Comparison of ENCODE assay signal across 26 cellular contexts in the genomic region with DNA sequence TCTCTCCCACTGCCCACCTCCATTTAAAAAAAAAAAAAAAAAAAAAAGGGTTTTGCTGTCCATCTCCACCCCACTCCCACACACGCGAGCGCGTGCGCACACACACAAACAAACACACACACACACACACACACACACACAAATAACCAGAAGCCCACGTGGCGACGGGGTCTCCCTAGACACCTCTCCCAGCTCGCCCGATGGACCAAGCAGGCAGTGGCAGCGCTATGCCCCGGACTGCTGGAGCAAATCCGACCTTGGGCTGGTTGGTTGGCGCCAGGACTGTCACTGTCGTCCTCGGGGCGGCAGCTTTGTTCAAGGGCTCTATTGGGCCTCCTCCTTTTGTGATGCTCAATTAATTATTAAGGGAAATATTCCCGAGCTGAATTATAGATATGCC. TPM values are rescaled to one million over a fixed set of nuclear protein-coding genes. Genes with fewer than 3 reads are reported as not detected.
DNase-seq lines count a peak whose midpoint lies in the region; TF ChIP-seq lines count a peak whose summit lies in the region.
"Had no signal": no experiment of that assay in that cellular context is flagged by ENCODE, and none has a peak within 500 bp of the region (broad histone marks: within the 10 kb centered on the region; RNA-seq: fewer than 3 reads in every experiment).

No MANE protein-coding gene starts in this region.

- CTCF ChIA-PET in GM10248 (lab: Yijun Ruan, JAX) (interaction anchor here (1.0 to 1.1 kb wide), 2 partner anchors 9 to 11 kb away, joined by 3 read pairs; no protein-coding TSS in a partner anchor), MCF 10A (lab: Yijun Ruan, JAX) (no interaction called here)

- H3K36me3 Mint-ChIP-seq in H9 (ENCODE audit: insufficient read depth in 1 of 3, low read depth in 3 of 3): 0 out of 7 replicates have a peak, but pooled peaks cover 0 to 1% (median 0%) of the 10 kb centered on the region in 3 experiments
- H3K36me3 Mint-ChIP-seq in glutamatergic neuron (ENCODE audit: unreplicated experiment): no peaks in the 10 kb centered on the region
- H3K36me3 Mint-ChIP-seq in neural progenitor cell: no peaks in the 10 kb centered on the region
- no peaks in the 10 kb centered on the region for H3K36me3 Mint-ChIP-seq in MCF 10A (ENCODE audit: insufficient read depth, unreplicated experiment)
- H3K36me3 Mint-ChIP-seq: CD4-positive, CD25-positive, alpha-beta regulatory T cell had no signal

- no peak overlapping the region for H3K56ac ChIP-seq in H9 (ENCODE audit: insufficient read length, low read depth, low read length)

- H3F3A ChIP-seq in neural progenitor cell (ENCODE audit: low read depth): peaks cover 12% of the 10 kb centered on the region

- H3K9me3 Mint-ChIP-seq in H9 (peaks cover 0 to 8% of the 10 kb centered on the region in 2 experiments; a peak in 4 of 5 replicates), glutamatergic neuron (ENCODE audit: unreplicated experiment) (peaks cover 4% of the 10 kb centered on the region), neural progenitor cell (peaks cover 3% of the 10 kb centered on the region), MCF 10A (ENCODE audit: unreplicated experiment) (no peaks in the 10 kb centered on the region)

- TF ChIP-seq CTCF in H9 (conservative IDR thresholded peaks at IDR 0.05) (no peak), glutamatergic neuron (IDR thresholded peaks at IDR 0.05; ENCODE audit: partially characterized antibody, unreplicated experiment) (no peak), neural progenitor cell (IDR thresholded peaks at IDR 0.05) (no peak), GM10248 (IDR thresholded peaks at IDR 0.05; ENCODE audit: control extremely low read depth, extremely low read depth, low read depth, missing control alignments) (no peak), MCF 10A (IDR thresholded peaks at IDR 0.05; ENCODE audit: unreplicated experiment) (no peak)

- no peak overlapping the region for H2BK120ac ChIP-seq in H9 (ENCODE audit: low read depth, low read length, poor library complexity, severe bottlenecking)

- H2BK12ac ChIP-seq in H9 (ENCODE audit: insufficient read length, low read depth, low read length): no peak overlapping the region

- no peak overlapping the region for H4K5ac ChIP-seq in H9 (ENCODE audit: insufficient read length, low read depth, low read length)

- POLR2A ChIA-PET in GM10248 (lab: Yijun Ruan, JAX) (no interaction called here), MCF 10A (lab: Yijun Ruan, JAX) (no interaction called here)

- H2AFZ ChIP-seq in H9 (ENCODE audit: low read length) (no peak overlapping the region), neural progenitor cell (replicated peaks) (no peak overlapping the region)
- H2AFZ ChIP-seq: PC-9 had no signal

- H3K14ac ChIP-seq in H9 (ENCODE audit: insufficient read depth, low read length): no peak overlapping the region

- no peak overlapping the region for H3K4me3 ChIP-seq in neural progenitor cell
- H3K4me3 ChIP-seq: BLaER1, GM12878, HAP-1, MG63, PC-9 had no signal

- no peaks in the 10 kb centered on the region for H3K79me2 ChIP-seq in H9 (ENCODE audit: insufficient read depth, low read length)
- H3K79me2 ChIP-seq in neural progenitor cell (ENCODE audit: low read depth): no peaks in the 10 kb centered on the region

- H3K9me3 ChIP-seq in H9 (ENCODE audit: control insufficient read depth, low read depth, low read length): no peaks in the 10 kb centered on the region
- no peaks in the 10 kb centered on the region for H3K9me3 ChIP-seq in neural progenitor cell (ENCODE audit: low read depth)
- H3K9me3 ChIP-seq: HAP-1, MG63, SK-N-SH had no signal

- no TSS peak for BruUV-seq in MCF 10A (replicated peaks; lab: Mats Ljungman, UMichigan)

- no peak overlapping the region for H3K23ac ChIP-seq in H9 (ENCODE audit: insufficient read length, low read depth, low read length)

- H4K20me1 ChIP-seq in H9 (ENCODE audit: control insufficient read depth, insufficient read depth, insufficient read length) (no peaks in the 10 kb centered on the region), neural progenitor cell (ENCODE audit: low read depth) (no peaks in the 10 kb centered on the region)
- H4K20me1 ChIP-seq: BLaER1 had no signal

- H2BK15ac ChIP-seq in H9 (ENCODE audit: low read depth, low read length): no peak overlapping the region

- H2BK20ac ChIP-seq in H9 (ENCODE audit: low read depth, low read length, poor library complexity, severe bottlenecking): no peak overlapping the region

- intact Hi-C loops in MCF 10A (cut with micrococcal nuclease): no loop called here

- no peak overlapping the region for H3K4ac ChIP-seq in H9 (ENCODE audit: low read depth, low read length)

- H3K4me2 ChIP-seq in H9 (ENCODE audit: insufficient read depth, insufficient read length, low read length): no peak overlapping the region
- H3K4me2 ChIP-seq in neural progenitor cell: no peak overlapping the region
- H3K4me2 ChIP-seq: BLaER1, PC-9, SK-N-SH had no signal

- no peak overlapping the region for H4K91ac ChIP-seq in H9 (ENCODE audit: insufficient read length, low read depth, low read length)

- peaks cover 5% of the 10 kb centered on the region for H3K23me2 ChIP-seq in H9 (ENCODE audit: insufficient read length, low read depth, low read length, poor library complexity, severe bottlenecking)

- WGBS in H9 (ENCODE audit: extremely low coverage, insufficient read length, low lambda C conversion rate): no CpG with 5 or more reads among the region's 18 CpGs

- H2BK5ac ChIP-seq in H9 (ENCODE audit: insufficient read length, low read length): no peak overlapping the region

- H3K9ac ChIP-seq in H9 (ENCODE audit: extremely low read depth, insufficient read length, low read length) (no peak overlapping the region), neural progenitor cell (no peak overlapping the region)
- H3K9ac ChIP-seq: BLaER1, SK-N-SH had no signal

- H3K4me1 Mint-ChIP-seq in H9 (peaks cover 6 to 8% of the 10 kb centered on the region in 2 experiments), glutamatergic neuron (ENCODE audit: low read depth, unreplicated experiment) (no peaks in the 10 kb centered on the region), neural progenitor cell (peaks cover 2% of the 10 kb centered on the region), MCF 10A (ENCODE audit: insufficient read depth, unreplicated experiment) (no peaks in the 10 kb centered on the region)
- H3K4me1 Mint-ChIP-seq: CD4-positive, CD25-positive, alpha-beta regulatory T cell had no signal

- H3K4me1 ChIP-seq in H9 (ENCODE audit: insufficient read depth, low read length): no peaks in the 10 kb centered on the region
- H3K4me1 ChIP-seq in neural progenitor cell: peaks cover 17% of the 10 kb centered on the region
- H3K4me1 ChIP-seq: BLaER1, HAP-1 had no signal

- H4K8ac ChIP-seq in H9 (replicated peaks; ENCODE audit: insufficient read length, low read depth, low read length): no peak overlapping the region

- H3K4me3 Mint-ChIP-seq in H9 (peak overlapping the region in 1 of 2 experiments; percentile 30; a peak in 1 of 5 replicates), glutamatergic neuron (ENCODE audit: unreplicated experiment) (peak overlapping the region; percentile 40), neural progenitor cell (peak overlapping the region; percentile 34), MCF 10A (ENCODE audit: unreplicated experiment) (no peak overlapping the region)
- H3K4me3 Mint-ChIP-seq: CD4-positive, CD25-positive, alpha-beta regulatory T cell; HFFc6 had no signal

- H3K18ac ChIP-seq in H9 (ENCODE audit: insufficient read length, low read depth, low read length): no peak overlapping the region

- peak overlapping the region in 1 of 3 experiments; percentile 50; a peak in 1 of 7 replicates for H3K27ac Mint-ChIP-seq in H9
- H3K27ac Mint-ChIP-seq in glutamatergic neuron (ENCODE audit: unreplicated experiment): no peak overlapping the region
- no peak overlapping the region for H3K27ac Mint-ChIP-seq in neural progenitor cell
- H3K27ac Mint-ChIP-seq in MCF 10A (ENCODE audit: low read depth, unreplicated experiment): no peak overlapping the region
- H3K27ac Mint-ChIP-seq: CD4-positive, CD25-positive, alpha-beta regulatory T cell; HFFc6 had no signal

- DNase-seq in ELF-1 (ENCODE audit: low read depth, low spot score) (peak; percentile 29), H9 (peak; percentile 32), glutamatergic neuron (peak; percentile 22), neural progenitor cell (ENCODE audit: low spot score) (no peak), SHP77 (lab: John Stamatoyannopoulos, UW) (no peak), GM10248 (ENCODE audit: extremely low spot score) (no peak), RPMI8226 (no peak), MCF 10A (ENCODE audit: unreplicated experiment) (no peak)
- DNase-seq: CD4-positive, CD25-positive, alpha-beta regulatory T cell; HFFc6; KBM-7; MG63; NCI-H1105 treated with DMSO at 0.1 percent for 48 hours; NCI-H2029; NCI-H446; NCI-H524 treated with DMSO at 0.1 percent for 48 hours; NCI-H82; NK-92 treated with Interleukin-12 subunit alpha and Interleukin-12 subunit beta, amount 100 ng/mL, for 24 hours; PC-9; SK-N-SH had no signal

- no peaks in the 10 kb centered on the region; the same call in none of the 2 replicates for H3K27me3 Mint-ChIP-seq in H9 (ENCODE audit: low read depth)
- H3K27me3 Mint-ChIP-seq in glutamatergic neuron (ENCODE audit: unreplicated experiment): peaks cover 17% of the 10 kb centered on the region
- peaks cover 20% of the 10 kb centered on the region for H3K27me3 Mint-ChIP-seq in neural progenitor cell (ENCODE audit: insufficient read depth, low read depth)
- H3K27me3 Mint-ChIP-seq in MCF 10A (ENCODE audit: insufficient read depth, unreplicated experiment): no peaks in the 10 kb centered on the region

- H3K79me1 ChIP-seq in H9 (ENCODE audit: insufficient read depth, low read depth, low read length, poor library complexity, severe bottlenecking): no peaks in the 10 kb centered on the region

- H3K36me3 ChIP-seq in neural progenitor cell: no peaks in the 10 kb centered on the region
- H3K36me3 ChIP-seq: BLaER1, HAP-1, MG63 had no signal

- no peak overlapping the region for H3T11ph ChIP-seq in H9 (ENCODE audit: low read length)

- no peak overlapping the region for H2AK5ac ChIP-seq in H9 (ENCODE audit: insufficient read length, low read length)

- H3K27me3 ChIP-seq in H9 (ENCODE audit: insufficient read depth, low read length): peaks cover 92% of the 10 kb centered on the region
- peaks cover 100% of the 10 kb centered on the region for H3K27me3 ChIP-seq in neural progenitor cell
- H3K27me3 ChIP-seq: BLaER1 had no signal

- H3K27ac ChIP-seq in H9 (ENCODE audit: insufficient read length, low read depth, low read length): no peak overlapping the region
- H3K27ac ChIP-seq in neural progenitor cell: no peak overlapping the region
- H3K27ac ChIP-seq: BLaER1, PC-9 had no signal

RNA-seq across cellular contexts. Expression of a gene that starts 1.6 kb away (rescaled TPM):
- total RNA-seq in H9 (2021) (not detected in 2 replicates), glutamatergic neuron (ENCODE audit: unreplicated experiment) (not detected), neural progenitor cell (ENCODE audit: low replicate concordance) (0.74 and 1.3 TPM in 2 replicates), MCF 10A (2022) (not detected in 2 replicates)
- total RNA-seq: A172; CD4-positive, CD25-positive, alpha-beta regulatory T cell; G401; GM12878; HFFc6; LHCN-M2; PC-9 had no signal

Comparison
In these comparisons a context has a peak if more than half of its experiments do, and no peak if none do; other contexts are left out.
1. DNase-seq: peak in ELF-1 (single experiment), H9 (single experiment) and glutamatergic neuron (single experiment); none in neural progenitor cell (single experiment), SHP77 (0 of 2), GM10248 (single experiment), RPMI8226 (single experiment) and MCF 10A (single experiment).